Comparison of ENCODE assay signal across 12 cellular contexts in genomic region chr9:649128-650074, GRCh38.
A peak's percentile ranks its signal among the peaks of the same experiment; 100 is the strongest.
DNase-seq lines count a peak whose midpoint lies in the region; ATAC-seq and TF ChIP-seq lines count a peak whose summit lies in the region.
"Had no signal": no experiment of that assay in that cellular context is flagged by ENCODE, and none has a peak within 500 bp of the region (broad histone marks: within the 10 kb centered on the region; RNA-seq: fewer than 3 reads in every experiment).

No MANE protein-coding gene starts in this region.

- no peak overlapping the region for H3K4me3 Mint-ChIP-seq in activated CD4-positive, alpha-beta T cell treated with anti-CD3 and anti-CD28 coated beads, Interleukin-2, amount 10 ng/mL, durations not matched to agents 7 days and 5 days
- peak overlapping the region; percentile 66 for H3K4me3 Mint-ChIP-seq in activated naive CD8-positive, alpha-beta T cell treated with anti-CD3 and anti-CD28 coated beads, Interleukin-2, amount 10 ng/mL, durations not matched to agents 7 days and 5 days

- no peak for TF ChIP-seq CTCF in thoracic aorta (IDR thresholded peaks at IDR 0.05)

- DNase-seq in activated CD4-positive, alpha-beta T cell treated with anti-CD3 and anti-CD28 coated beads, Interleukin-2, amount 10 ng/mL, durations not matched to agents 7 days and 5 days, result no peak
- DNase-seq in activated CD4-positive, alpha-beta T cell treated with anti-CD3 and anti-CD28 coated beads for 4 hours, result no peak
- DNase-seq in activated naive CD8-positive, alpha-beta T cell treated with anti-CD3 and anti-CD28 coated beads, Interleukin-2, amount 10 ng/mL, durations not matched to agents 7 days and 5 days, result no peak
- DNase-seq in right cardiac atrium (no peak), thoracic aorta (ENCODE audit: low spot score) (no peak)
- DNase-seq in activated CD4-positive, alpha-beta T cell treated with anti-CD3 and anti-CD28 coated beads for 1 hour, result no peak
- DNase-seq: hypothalamus, NCI-H1105 treated with DMSO at 0.1 percent for 48 hours, ovary, RPMI8226 had no signal

- H3K4me3 ChIP-seq in right cardiac atrium (ENCODE audit: low read length) (peak overlapping the region; percentile 14), thoracic aorta (peak overlapping the region; percentile 62)
- H3K4me3 ChIP-seq: ovary had no signal

- H3K9me3 ChIP-seq in right cardiac atrium (ENCODE audit: control insufficient read depth, low read length) (no peaks in the 10 kb centered on the region), thoracic aorta (no peaks in the 10 kb centered on the region)
- H3K9me3 ChIP-seq: ovary had no signal

- POLR2A ChIA-PET in activated CD4-positive, alpha-beta T cell treated with anti-CD3 and anti-CD28 coated beads, Interleukin-2, amount 10 ng/mL, durations not matched to agents 7 days and 5 days (lab: Charles Lee), result no interaction called here
- POLR2A ChIA-PET in activated naive CD8-positive, alpha-beta T cell treated with anti-CD3 and anti-CD28 coated beads, Interleukin-2, amount 10 ng/mL, durations not matched to agents 7 days and 5 days (lab: Charles Lee), result no interaction called here

- H3K4me1 ChIP-seq in right cardiac atrium (ENCODE audit: control insufficient read depth, insufficient read depth, low read length), result peaks cover 9% of the 10 kb centered on the region
- H3K4me1 ChIP-seq in thoracic aorta (ENCODE audit: control insufficient read depth in 1 of 2, low read depth in 2 of 2), result peaks cover 19 to 69% of the 10 kb centered on the region in 2 donors

- H3K27me3 ChIP-seq in right cardiac atrium (ENCODE audit: control insufficient read depth, insufficient read depth) (no peaks in the 10 kb centered on the region), thoracic aorta (replicated peaks; ENCODE audit: insufficient read depth) (no peaks in the 10 kb centered on the region)
- H3K27me3 ChIP-seq: ovary had no signal

- H3K36me3 ChIP-seq in thoracic aorta, result no peaks in the 10 kb centered on the region
- H3K36me3 ChIP-seq: ovary had no signal

- H3K4me1 Mint-ChIP-seq in activated CD4-positive, alpha-beta T cell treated with anti-CD3 and anti-CD28 coated beads, Interleukin-2, amount 10 ng/mL, durations not matched to agents 7 days and 5 days, result peaks cover 14% of the 10 kb centered on the region
- peaks cover 30% of the 10 kb centered on the region for H3K4me1 Mint-ChIP-seq in activated naive CD8-positive, alpha-beta T cell treated with anti-CD3 and anti-CD28 coated beads, Interleukin-2, amount 10 ng/mL, durations not matched to agents 7 days and 5 days

- H3K36me3 Mint-ChIP-seq in activated CD4-positive, alpha-beta T cell treated with anti-CD3 and anti-CD28 coated beads, Interleukin-2, amount 10 ng/mL, durations not matched to agents 7 days and 5 days (ENCODE audit: low read depth), result no peaks in the 10 kb centered on the region
- no peaks in the 10 kb centered on the region for H3K36me3 Mint-ChIP-seq in activated naive CD8-positive, alpha-beta T cell treated with anti-CD3 and anti-CD28 coated beads, Interleukin-2, amount 10 ng/mL, durations not matched to agents 7 days and 5 days

- intact Hi-C loops in right cardiac atrium (cut with DNase I), result loop anchor here in 1 of 4 donors (5.0 kb wide), 1 partner anchor 53 kb away; no protein-coding TSS in a partner anchor

- ATAC-seq in activated naive CD8-positive, alpha-beta T cell treated with anti-CD3 and anti-CD28 coated beads, Interleukin-2, amount 10 ng/mL, durations not matched to agents 7 days and 5 days (ENCODE audit: low read depth), result no peak
- ATAC-seq in right cardiac atrium (peak; percentile 22 to 47), thoracic aorta (ENCODE audit: insufficient number of reproducible peaks, low FRiP score, low read depth) (no peak), HG03520 (IDR thresholded peaks at IDR 0.05; ENCODE audit: unreplicated experiment) (no peak), GM21619 (IDR thresholded peaks at IDR 0.05; ENCODE audit: unreplicated experiment) (no peak)

- H3K27me3 Mint-ChIP-seq in activated CD4-positive, alpha-beta T cell treated with anti-CD3 and anti-CD28 coated beads, Interleukin-2, amount 10 ng/mL, durations not matched to agents 7 days and 5 days, result no peaks in the 10 kb centered on the region
- no peaks in the 10 kb centered on the region for H3K27me3 Mint-ChIP-seq in activated naive CD8-positive, alpha-beta T cell treated with anti-CD3 and anti-CD28 coated beads, Interleukin-2, amount 10 ng/mL, durations not matched to agents 7 days and 5 days

- peak overlapping the region; percentile 82 for H3K27ac Mint-ChIP-seq in activated CD4-positive, alpha-beta T cell treated with anti-CD3 and anti-CD28 coated beads, Interleukin-2, amount 10 ng/mL, durations not matched to agents 7 days and 5 days
- peak overlapping the region; percentile 75 for H3K27ac Mint-ChIP-seq in activated naive CD8-positive, alpha-beta T cell treated with anti-CD3 and anti-CD28 coated beads, Interleukin-2, amount 10 ng/mL, durations not matched to agents 7 days and 5 days

- H3K9me3 Mint-ChIP-seq in activated CD4-positive, alpha-beta T cell treated with anti-CD3 and anti-CD28 coated beads, Interleukin-2, amount 10 ng/mL, durations not matched to agents 7 days and 5 days, result no peaks in the 10 kb centered on the region
- H3K9me3 Mint-ChIP-seq in activated naive CD8-positive, alpha-beta T cell treated with anti-CD3 and anti-CD28 coated beads, Interleukin-2, amount 10 ng/mL, durations not matched to agents 7 days and 5 days, result no peaks in the 10 kb centered on the region

- CTCF ChIA-PET in activated CD4-positive, alpha-beta T cell treated with anti-CD3 and anti-CD28 coated beads, Interleukin-2, amount 10 ng/mL, durations not matched to agents 7 days and 5 days (lab: Charles Lee), result interaction anchor here (1.6 kb wide), 1 partner anchor 14 kb away, joined by 4 read pairs; no protein-coding TSS in a partner anchor

- H3K27ac ChIP-seq in right cardiac atrium (ENCODE audit: low read length) (peak overlapping the region; percentile 85), thoracic aorta (peak overlapping the region; percentile 48 to 62)
- H3K27ac ChIP-seq: ovary had no signal

- 59% methylated on average over 9 of the region's 9 CpGs for WGBS in right cardiac atrium

Comparison
In these comparisons a context has a peak if more than half of its experiments do, and no peak if none do; other contexts are left out.
1. ATAC-seq: peak in right cardiac atrium (2 of 2); none in activated naive CD8-positive, alpha-beta T cell treated with anti-CD3 and anti-CD28 coated beads, Interleukin-2, amount 10 ng/mL, durations not matched to agents 7 days and 5 days (single experiment), thoracic aorta (single experiment), HG03520 (single experiment) and GM21619 (single experiment).